17 cellular contexts compared by ENCODE assay signal in genomic region chr15:60343221-60343970, GRCh38. TPM values are rescaled to one million over a fixed set of nuclear protein-coding genes. Genes with fewer than 3 reads are reported as not detected.
DNase-seq lines count a peak whose midpoint lies in the region; ATAC-seq and TF ChIP-seq lines count a peak whose summit lies in the region.
"Had no signal": no experiment of that assay in that cellular context is flagged by ENCODE, and none has a peak within 500 bp of the region (broad histone marks: within the 10 kb centered on the region; RNA-seq: fewer than 3 reads in every experiment).

No MANE protein-coding gene starts in this region.

- peak; percentile 62 for DNase-seq in EH (ENCODE audit: low read depth)
- DNase-seq in RWPE1 (ENCODE audit: low spot score), result no peak
- DNase-seq in osteocyte (ENCODE audit: extremely low spot score, unreplicated experiment), result no peak
- DNase-seq in cerebellum (ENCODE audit: low spot score), result no peak
- no peak for DNase-seq in SHP77 treated with DMSO at 0.1 percent for 48 hours (lab: John Stamatoyannopoulos, UW)
- no peak for DNase-seq in NK-92 (lab: John Stamatoyannopoulos, UW; ENCODE audit: unreplicated experiment)
- no peak for DNase-seq in islet precursor cell
- DNase-seq: activated CD4-positive, alpha-beta memory T cell treated with anti-CD3 and anti-CD28 coated beads for 36 hours; adrenal gland; esophagus squamous epithelium; left cardiac atrium; NCI-H187 treated with DMSO at 0.1 percent for 48 hours; NCI-H524 had no signal

- peak; percentile 12 for ATAC-seq in esophagus mucosa

- no peaks in the 10 kb centered on the region for H3K27me3 Mint-ChIP-seq in osteocyte (ENCODE audit: unreplicated experiment)
- H3K27me3 Mint-ChIP-seq: activated CD4-positive, alpha-beta memory T cell treated with anti-CD3 and anti-CD28 coated beads for 36 hours; dendritic cell treated with granulocyte-macrophage colony-stimulating factor and Interleukin-4, amounts not matched to agents 40 ng/mL and 50 ng/mL, for 4 days; stimulated activated naive CD8-positive, alpha-beta T cell treated with anti-CD3 and anti-CD28 coated beads, Interleukin-15, Interleukin-2, amounts not matched to agents 100 ng/mL and 50 ng/mL, for 24 hours had no signal

- peaks cover 39% of the 10 kb centered on the region for H3K36me3 Mint-ChIP-seq in osteocyte (ENCODE audit: unreplicated experiment)

- H3K9me3 Mint-ChIP-seq in osteocyte (ENCODE audit: unreplicated experiment), result no peaks in the 10 kb centered on the region
- H3K9me3 Mint-ChIP-seq: activated CD4-positive, alpha-beta memory T cell treated with anti-CD3 and anti-CD28 coated beads for 36 hours; dendritic cell treated with granulocyte-macrophage colony-stimulating factor and Interleukin-4, amounts not matched to agents 40 ng/mL and 50 ng/mL, for 4 days; stimulated activated naive CD8-positive, alpha-beta T cell treated with anti-CD3 and anti-CD28 coated beads, Interleukin-15, Interleukin-2, amounts not matched to agents 100 ng/mL and 50 ng/mL, for 24 hours had no signal

- H3K27ac Mint-ChIP-seq in osteocyte (ENCODE audit: unreplicated experiment), result peak overlapping the region; percentile 74
- H3K27ac Mint-ChIP-seq: activated CD4-positive, alpha-beta memory T cell treated with anti-CD3 and anti-CD28 coated beads for 36 hours; dendritic cell treated with granulocyte-macrophage colony-stimulating factor and Interleukin-4, amounts not matched to agents 40 ng/mL and 50 ng/mL, for 4 days; stimulated activated naive CD8-positive, alpha-beta T cell treated with anti-CD3 and anti-CD28 coated beads, Interleukin-15, Interleukin-2, amounts not matched to agents 100 ng/mL and 50 ng/mL, for 24 hours had no signal

- no peak overlapping the region for H3K4me3 Mint-ChIP-seq in osteocyte (ENCODE audit: unreplicated experiment)
- H3K4me3 Mint-ChIP-seq: activated CD4-positive, alpha-beta memory T cell treated with anti-CD3 and anti-CD28 coated beads for 36 hours; dendritic cell treated with granulocyte-macrophage colony-stimulating factor and Interleukin-4, amounts not matched to agents 40 ng/mL and 50 ng/mL, for 4 days; stimulated activated naive CD8-positive, alpha-beta T cell treated with anti-CD3 and anti-CD28 coated beads, Interleukin-15, Interleukin-2, amounts not matched to agents 100 ng/mL and 50 ng/mL, for 24 hours had no signal

- TF ChIP-seq CTCF in RWPE1 (conservative IDR thresholded peaks at IDR 0.05; ENCODE audit: low read depth), result no peak
- no peak for TF ChIP-seq CTCF in osteocyte (IDR thresholded peaks at IDR 0.05)

- POLR2A ChIA-PET in RWPE1 (lab: Yijun Ruan, JAX; ENCODE audit: low non-redundant PET), result no interaction called here

- H3K27ac ChIP-seq in RWPE1, result peak overlapping the region; percentile 44; the same call in 1 of the 2 replicates
- H3K27ac ChIP-seq: adrenal gland, esophagus squamous epithelium, hepatocyte had no signal

- CTCF ChIA-PET in RWPE1 (lab: Yijun Ruan, JAX), result interaction anchor here (0.6 to 1.2 kb wide), 3 partner anchors 177 to 728 kb away, joined by 3 read pairs; no protein-coding TSS in a partner anchor

- peaks cover 83% of the 10 kb centered on the region for H3K4me1 Mint-ChIP-seq in osteocyte (ENCODE audit: unreplicated experiment)

RNA-seq across cellular contexts. Expression of gene ANXA2, which starts 54.4 kb away (rescaled TPM):
- 2,122 TPM for total RNA-seq in esophagus mucosa
- total RNA-seq in osteocyte, result 2,961 and 3,149 TPM in 2 replicates
- total RNA-seq in cerebellum, result 63.1 TPM

Comparison
In these comparisons a context has a peak if more than half of its experiments do, and no peak if none do; other contexts are left out.
1. RNA of gene ANXA2, which starts 54.4 kb away (total RNA-seq): 2,961 to 3,149 TPM in osteocyte and 2,122 TPM in esophagus mucosa (single experiment); 63.1 TPM in cerebellum (single experiment); every median in the first group is over 10 times any median in the second.